In genomic region chr12:46675736-46676135, GRCh38 we compare ENCODE assay signal across 8 cellular contexts.
DNase-seq lines count a peak whose midpoint lies in the region; ATAC-seq, FAIRE-seq and TF ChIP-seq lines count a peak whose summit lies in the region.

No MANE protein-coding gene starts in this region.

- H3K4me3 ChIP-seq in Caco-2 (ENCODE audit: low read depth, low read length) (no peak overlapping the region), kidney (ENCODE audit: low read length in 2 of 2) (peak overlapping the region in 1 of 2 donors; percentile 5), uterus (no peak overlapping the region)

- POLR2A ChIA-PET in Caco-2 (lab: Charles Lee): no interaction called here

- intact Hi-C loops in Caco-2 (cut with micrococcal nuclease; ENCODE audit: unreplicated experiment): loop anchor here (1.0 to 5.0 kb wide), 5 partner anchors 152 to 551 kb away; partner anchors contain the start of gene SLC38A4
- intact Hi-C loops in kidney (cut with DNase I): no loop called here
- intact Hi-C loops in uterus (cut with DNase I; ENCODE audit: low total_unique reads): no loop called here

- H3K27ac ChIP-seq in kidney (ENCODE audit: low read depth in 2 of 2, low read length in 2 of 2) (no peak overlapping the region), uterus (no peak overlapping the region)

- CTCF ChIA-PET in Caco-2 (lab: Charles Lee): interaction anchor here (0.7 to 1.9 kb wide), 4 partner anchors 149 to 395 kb away, joined by 3 to 5 read pairs (median 4); no protein-coding TSS in a partner anchor

- DNase-seq in Caco-2 (peak in 1 of 2 experiments; percentile 66), HuH-7 (ENCODE audit: low spot score) (peak; percentile 10), amniotic epithelial cell (ENCODE audit: low read depth) (peak; percentile 36), kidney (peak; percentile 74), uterus (peak in 1 of 2 donors; percentile 37), middle frontal gyrus (ENCODE audit: extremely low spot score, low spot score) (no peak), SKM-1 treated with dmso at 0.1 percent for 144 hours (lab: John Stamatoyannopoulos, UW; ENCODE audit: unreplicated experiment) (no peak)

- H3K4me1 Mint-ChIP-seq in Caco-2 (ENCODE audit: low read depth, unreplicated experiment): peaks cover 7% of the 10 kb centered on the region

- TF ChIP-seq POLR2A in uterus (IDR thresholded peaks at IDR 0.05): no peak

- TF ChIP-seq CTCF in Caco-2 (IDR thresholded peaks at IDR 0.05; ENCODE audit: insufficient read depth in 1 of 2, low read depth in 1 of 2, low read length in 1 of 2, severe bottlenecking in 1 of 2, unreplicated experiment in 1 of 2): peak; percentile 64 to 88
- TF ChIP-seq CTCF in kidney (IDR thresholded peaks at IDR 0.05; ENCODE audit: borderline replicate concordance, extremely low read depth, insufficient read depth): peak; percentile 51
- TF ChIP-seq CTCF in uterus (IDR thresholded peaks at IDR 0.05): peak; percentile 32 to 67 (median 64)

- no peaks in the 10 kb centered on the region for H3K36me3 Mint-ChIP-seq in Caco-2 (ENCODE audit: insufficient read depth, unreplicated experiment)

- no peaks in the 10 kb centered on the region for H3K36me3 ChIP-seq in Caco-2 (ENCODE audit: control insufficient read depth, insufficient read depth, low read length)
- H3K36me3 ChIP-seq in kidney (ENCODE audit: control insufficient read depth in 1 of 2, insufficient read depth in 2 of 2, low read length in 2 of 2): no peaks in the 10 kb centered on the region
- no peaks in the 10 kb centered on the region for H3K36me3 ChIP-seq in uterus

- no peak overlapping the region for H3K4me3 Mint-ChIP-seq in Caco-2 (ENCODE audit: unreplicated experiment)

- H3K27me3 ChIP-seq in Caco-2 (replicated peaks; ENCODE audit: control insufficient read depth, insufficient read depth, low read length): no peaks in the 10 kb centered on the region; the same call in 1 of the 2 replicates
- no peaks in the 10 kb centered on the region for H3K27me3 ChIP-seq in uterus

- H3K9ac ChIP-seq in kidney (ENCODE audit: low read length in 2 of 2): no peak overlapping the region

- BruUV-seq in Caco-2 (replicated peaks; lab: Mats Ljungman, UMichigan): no TSS peak

- H3K4me1 ChIP-seq in Caco-2 (peaks cover 7% of the 10 kb centered on the region; the same call in 1 of the 2 replicates), kidney (ENCODE audit: control insufficient read depth in 1 of 2, insufficient read depth in 1 of 2, low read depth in 1 of 2, low read length in 2 of 2) (no peaks in the 10 kb centered on the region), uterus (no peaks in the 10 kb centered on the region)

- no peaks in the 10 kb centered on the region for H3K27me3 Mint-ChIP-seq in Caco-2 (ENCODE audit: insufficient read depth, unreplicated experiment)

- no peaks in the 10 kb centered on the region for H3K9me3 Mint-ChIP-seq in Caco-2 (ENCODE audit: unreplicated experiment)

- H3K9me3 ChIP-seq in Caco-2 (no peaks in the 10 kb centered on the region), kidney (ENCODE audit: control insufficient read depth in 1 of 2, low read length in 2 of 2) (no peaks in the 10 kb centered on the region), uterus (no peaks in the 10 kb centered on the region)

- H3K27ac Mint-ChIP-seq in Caco-2 (ENCODE audit: unreplicated experiment): no peak overlapping the region

- peak; percentile 3 for FAIRE-seq in kidney (lab: Jason Lieb, UNC)

- ATAC-seq in GM18502 (IDR thresholded peaks at IDR 0.05; ENCODE audit: poor library complexity, unreplicated experiment): no peak

Comparison
In these comparisons a context has a peak if more than half of its experiments do, and no peak if none do; other contexts are left out.
1. DNase-seq: peak in HuH-7 (single experiment), amniotic epithelial cell (single experiment) and kidney (single experiment); none in middle frontal gyrus (single experiment) and SKM-1 treated with dmso at 0.1 percent for 144 hours (single experiment).
2. Peak in every context shown above with its lines, with median percentiles within 50 percentile points of each other: CTCF ChIP-seq.